ENCODE assay signal across 16 cellular contexts in genomic region chr5:76041863-76042262, GRCh38. TPM values are rescaled to one million over a fixed set of nuclear protein-coding genes. Genes with fewer than 3 reads are reported as not detected.
A peak's percentile ranks its signal among the peaks of the same experiment; 100 is the strongest.
DNase-seq lines count a peak whose midpoint lies in the region; ATAC-seq and TF ChIP-seq lines count a peak whose summit lies in the region.
"Had no signal": no experiment of that assay in that cellular context is flagged by ENCODE, and none has a peak within 500 bp of the region (broad histone marks: within the 10 kb centered on the region; RNA-seq: fewer than 3 reads in every experiment).

No MANE protein-coding gene starts in this region.

- no peak overlapping the region for H3K9ac ChIP-seq in neuronal stem cell (ENCODE audit: low read depth, low read length, poor library complexity)

- no peaks in the 10 kb centered on the region for H3K79me1 ChIP-seq in neuronal stem cell (ENCODE audit: low read depth, low read length)

- H3K23ac ChIP-seq in neuronal stem cell (ENCODE audit: low read depth, low read length, poor library complexity), result no peak overlapping the region

- no peak overlapping the region for H4K91ac ChIP-seq in neuronal stem cell (ENCODE audit: low read depth, low read length, poor library complexity)

- H2AK5ac ChIP-seq in neuronal stem cell (ENCODE audit: low read depth, low read length), result no peak overlapping the region

- no peak overlapping the region for H2BK120ac ChIP-seq in neuronal stem cell (ENCODE audit: low read depth, low read length)

- H2BK15ac ChIP-seq in neuronal stem cell (ENCODE audit: low read length), result no peak overlapping the region

- H3K4me2 ChIP-seq in neuronal stem cell (ENCODE audit: insufficient read depth, low read length, poor library complexity, severe bottlenecking), result no peak overlapping the region

- intact Hi-C loops in activated CD8-positive, alpha-beta T cell treated with anti-CD3 and anti-CD28 coated beads for 36 hours (cut with micrococcal nuclease), result no loop called here

- H2BK5ac ChIP-seq in neuronal stem cell (ENCODE audit: low read length), result no peak overlapping the region

- H3K27ac ChIP-seq in neuronal stem cell (replicated peaks; ENCODE audit: low read length), result no peak overlapping the region
- H3K27ac ChIP-seq: psoas muscle had no signal

- H3K4me1 ChIP-seq in neuronal stem cell (ENCODE audit: control insufficient read depth in 2 of 2, insufficient read depth in 1 of 2, low read depth in 1 of 2, low read length in 2 of 2), result no peaks in the 10 kb centered on the region
- H3K4me1 ChIP-seq: psoas muscle had no signal

- POLR2A ChIA-PET in activated CD8-positive, alpha-beta T cell treated with anti-CD3 and anti-CD28 coated beads for 36 hours (lab: Charles Lee), result no interaction called here
- POLR2A ChIA-PET in activated CD8-positive, alpha-beta T cell treated with anti-CD3 and anti-CD28 coated beads, Interleukin-2, amount 10 ng/mL, durations not matched to agents 7 days and 5 days (lab: Charles Lee), result no interaction called here

- no peak overlapping the region for H3K14ac ChIP-seq in neuronal stem cell (ENCODE audit: low read length)

- H4K8ac ChIP-seq in neuronal stem cell (ENCODE audit: low read depth, low read length), result no peak overlapping the region

- no peaks in the 10 kb centered on the region for H3K36me3 Mint-ChIP-seq in activated CD8-positive, alpha-beta T cell treated with anti-CD3 and anti-CD28 coated beads for 36 hours (ENCODE audit: low read depth)
- no peaks in the 10 kb centered on the region for H3K36me3 Mint-ChIP-seq in activated CD8-positive, alpha-beta T cell treated with anti-CD3 and anti-CD28 coated beads, Interleukin-2, amount 10 ng/mL, durations not matched to agents 7 days and 5 days (ENCODE audit: low read depth)

- no peak overlapping the region for H3K4ac ChIP-seq in neuronal stem cell (ENCODE audit: low read length)

- H3K18ac ChIP-seq in neuronal stem cell (ENCODE audit: low read length), result no peak overlapping the region

- TF ChIP-seq CTCF in activated CD8-positive, alpha-beta T cell treated with anti-CD3 and anti-CD28 coated beads for 36 hours (IDR thresholded peaks at IDR 0.05), result no peak

- no peak for ATAC-seq in activated CD8-positive, alpha-beta T cell treated with anti-CD3 and anti-CD28 coated beads for 36 hours
- ATAC-seq in activated CD8-positive, alpha-beta T cell treated with anti-CD3 and anti-CD28 coated beads, Interleukin-2, amount 10 ng/mL, durations not matched to agents 7 days and 5 days, result no peak
- ATAC-seq: psoas muscle had no signal

- H3K27ac Mint-ChIP-seq in activated CD8-positive, alpha-beta T cell treated with anti-CD3 and anti-CD28 coated beads for 36 hours, result no peak overlapping the region
- H3K27ac Mint-ChIP-seq in activated CD8-positive, alpha-beta T cell treated with anti-CD3 and anti-CD28 coated beads, Interleukin-2, amount 10 ng/mL, durations not matched to agents 7 days and 5 days, result no peak overlapping the region
- H3K27ac Mint-ChIP-seq: activated B cell treated with CpG ODN at 0.5 μM for 24 hours had no signal

- H3K9me3 ChIP-seq in neuronal stem cell (replicated peaks in 1 of 2; ENCODE audit: control insufficient read depth in 2 of 2, insufficient read depth in 1 of 2, low read depth in 1 of 2, low read length in 2 of 2), result no peaks in the 10 kb centered on the region

- H3K9me3 Mint-ChIP-seq in activated CD8-positive, alpha-beta T cell treated with anti-CD3 and anti-CD28 coated beads for 36 hours, result no peaks in the 10 kb centered on the region
- H3K9me3 Mint-ChIP-seq in activated CD8-positive, alpha-beta T cell treated with anti-CD3 and anti-CD28 coated beads, Interleukin-2, amount 10 ng/mL, durations not matched to agents 7 days and 5 days (ENCODE audit: insufficient read depth), result no peaks in the 10 kb centered on the region

- no CpG with 5 or more reads among the region's 6 CpGs for WGBS in neuronal stem cell (ENCODE audit: extremely low coverage in 2 of 2, insufficient read length in 2 of 2, insufficient replicate concordance in 1 of 2), 2 donors

- H3K36me3 ChIP-seq in neuronal stem cell (replicated peaks in 1 of 2; ENCODE audit: control insufficient read depth in 2 of 2, insufficient read depth in 2 of 2, low read length in 2 of 2), result no peaks in the 10 kb centered on the region

- no peak overlapping the region for H2BK12ac ChIP-seq in neuronal stem cell (ENCODE audit: low read length)

- DNase-seq in activated CD8-positive, alpha-beta T cell treated with anti-CD3 and anti-CD28 coated beads for 36 hours, result peak; percentile 22
- no peak for DNase-seq in activated CD8-positive, alpha-beta T cell treated with anti-CD3 and anti-CD28 coated beads, Interleukin-2, amount 10 ng/mL, durations not matched to agents 7 days and 5 days
- DNase-seq in Kasumi-1 (lab: John Stamatoyannopoulos, UW) (peak; percentile 8 to 17), dermis blood vessel endothelial cell (peak; percentile 11), neuronal stem cell (ENCODE audit: low spot score) (peak; percentile 23), LoVo (ENCODE audit: low spot score) (no peak), NCI-H2029 treated with DMSO at 0.1 percent for 48 hours (lab: John Stamatoyannopoulos, UW) (no peak), Ammon's horn (ENCODE audit: low spot score) (no peak)
- DNase-seq: activated B cell treated with CpG ODN at 0.5 μM for 24 hours; activated T-cell treated with anti-CD3 and anti-CD28 coated beads, Interleukin-2, amount 50 U/mL, for 48 hours; DMS153; foreskin fibroblast; IMR-90; NCI-H1930; NCI-H774; psoas muscle had no signal

- peaks cover 34% of the 10 kb centered on the region for H3K27me3 Mint-ChIP-seq in activated CD8-positive, alpha-beta T cell treated with anti-CD3 and anti-CD28 coated beads for 36 hours
- H3K27me3 Mint-ChIP-seq in activated CD8-positive, alpha-beta T cell treated with anti-CD3 and anti-CD28 coated beads, Interleukin-2, amount 10 ng/mL, durations not matched to agents 7 days and 5 days (ENCODE audit: low read depth), result peaks cover 14% of the 10 kb centered on the region

- H3K4me3 ChIP-seq in neuronal stem cell (ENCODE audit: low read length in 2 of 2), result no peak overlapping the region
- H3K4me3 ChIP-seq: psoas muscle had no signal

- peaks cover 5% of the 10 kb centered on the region for H3K4me1 Mint-ChIP-seq in activated CD8-positive, alpha-beta T cell treated with anti-CD3 and anti-CD28 coated beads for 36 hours (ENCODE audit: low read depth)
- H3K4me1 Mint-ChIP-seq in activated CD8-positive, alpha-beta T cell treated with anti-CD3 and anti-CD28 coated beads, Interleukin-2, amount 10 ng/mL, durations not matched to agents 7 days and 5 days (ENCODE audit: low read depth), result peaks cover 8% of the 10 kb centered on the region

- no peak overlapping the region for H3K4me3 Mint-ChIP-seq in activated CD8-positive, alpha-beta T cell treated with anti-CD3 and anti-CD28 coated beads for 36 hours
- H3K4me3 Mint-ChIP-seq in activated CD8-positive, alpha-beta T cell treated with anti-CD3 and anti-CD28 coated beads, Interleukin-2, amount 10 ng/mL, durations not matched to agents 7 days and 5 days, result no peak overlapping the region
- H3K4me3 Mint-ChIP-seq: activated B cell treated with CpG ODN at 0.5 μM for 24 hours had no signal

- CTCF ChIA-PET in activated CD8-positive, alpha-beta T cell treated with anti-CD3 and anti-CD28 coated beads for 36 hours (lab: Charles Lee), result no interaction called here
- CTCF ChIA-PET in activated CD8-positive, alpha-beta T cell treated with anti-CD3 and anti-CD28 coated beads, Interleukin-2, amount 10 ng/mL, durations not matched to agents 7 days and 5 days (lab: Charles Lee), result no interaction called here

- no peak overlapping the region for H2AFZ ChIP-seq in neuronal stem cell (ENCODE audit: low read length)

- H3K27me3 ChIP-seq in neuronal stem cell (ENCODE audit: control insufficient read depth in 3 of 3, insufficient read depth in 3 of 3, low read depth in 1 of 3, low read length in 3 of 3), result no peaks in the 10 kb centered on the region

RNA-seq across cellular contexts. Expression of gene SV2C, which starts 41.3 kb away (rescaled TPM):
- under 1 TPM in 1 of 2 experiments, not detected in 1; 0.07 TPM for total RNA-seq in activated CD8-positive, alpha-beta T cell treated with anti-CD3 and anti-CD28 coated beads for 36 hours
- under 1 TPM in 1 of 2 experiments, not detected in 1; 0.03 TPM for total RNA-seq in activated CD8-positive, alpha-beta T cell treated with anti-CD3 and anti-CD28 coated beads, Interleukin-2, amount 10 ng/mL, durations not matched to agents 7 days and 5 days
- 0.05 TPM in 1 of 2 replicates, not detected in the other for total RNA-seq in dermis blood vessel endothelial cell
- polyA plus RNA-seq in neuronal stem cell (2013, experiment 1 of 2), result 0.06 TPM
- 0.07 TPM for polyA plus RNA-seq in neuronal stem cell (2013, experiment 2 of 2)
- total RNA-seq: activated B cell treated with CpG ODN at 0.5 μM for 24 hours, IMR-90, psoas muscle had no signal
- polyA plus RNA-seq: IMR-90 had no signal

Comparison
In these comparisons a context has a peak if more than half of its experiments do, and no peak if none do; other contexts are left out.
1. DNase-seq: peak in activated CD8-positive, alpha-beta T cell treated with anti-CD3 and anti-CD28 coated beads for 36 hours (single experiment), Kasumi-1 (2 of 2), dermis blood vessel endothelial cell (single experiment) and neuronal stem cell (single experiment); none in activated CD8-positive, alpha-beta T cell treated with anti-CD3 and anti-CD28 coated beads, Interleukin-2, amount 10 ng/mL, durations not matched to agents 7 days and 5 days (single experiment), LoVo (single experiment), NCI-H2029 treated with DMSO at 0.1 percent for 48 hours (single experiment) and Ammon's horn (single experiment).